ENCODE assay signal across 10 cellular contexts in the genomic region with DNA sequence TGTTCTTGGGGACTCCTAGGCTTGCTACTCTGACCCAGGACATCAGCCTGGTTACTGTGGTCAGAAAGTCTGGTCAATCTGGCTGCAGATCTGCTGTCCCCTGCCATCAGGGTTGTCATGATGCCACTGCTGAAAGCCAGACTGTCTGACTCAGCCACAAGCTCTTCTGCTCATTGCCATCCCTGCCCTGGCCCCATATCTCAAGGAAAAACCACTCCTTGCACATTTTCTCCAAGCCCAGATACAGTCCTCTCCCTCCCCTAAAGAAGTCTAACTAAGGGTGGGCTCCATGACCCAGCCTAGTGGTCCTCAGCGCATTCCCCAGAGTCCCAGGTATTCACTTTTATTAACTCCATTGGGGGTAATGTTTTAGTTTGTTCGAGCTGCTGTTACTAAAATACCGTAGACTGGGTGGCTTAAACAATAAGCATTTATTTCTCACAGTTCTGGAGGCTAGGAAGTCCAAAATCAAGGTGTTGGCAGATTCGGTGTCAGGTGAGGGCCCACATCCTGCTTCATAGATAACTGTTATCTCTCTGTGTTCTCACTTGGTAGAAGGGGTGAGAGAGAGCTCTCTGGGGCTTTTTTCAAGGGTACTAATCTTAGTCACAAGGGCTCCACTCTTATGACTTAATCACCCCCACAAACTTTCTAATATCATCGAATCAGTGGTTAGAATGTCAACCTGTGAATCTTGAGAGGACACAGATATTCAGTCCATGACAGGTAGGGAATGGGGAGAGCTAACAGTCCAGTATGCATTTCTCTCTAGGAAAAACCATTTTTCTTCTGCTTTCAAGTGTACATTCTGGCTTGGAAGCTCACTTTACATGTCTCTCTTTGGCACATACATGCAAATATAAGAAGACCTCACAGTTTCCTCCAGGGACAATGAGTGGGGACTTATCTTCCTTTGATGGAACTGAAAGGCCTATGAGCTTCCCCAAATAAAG.
DNase-seq lines count a peak whose midpoint lies in the region; ATAC-seq, FAIRE-seq and TF ChIP-seq lines count a peak whose summit lies in the region.
"Had no signal": no experiment of that assay in that cellular context is flagged by ENCODE, and none has a peak within 500 bp of the region (broad histone marks: within the 10 kb centered on the region; RNA-seq: fewer than 3 reads in every experiment).

No MANE protein-coding gene starts in this region.

- H3K27me3 Mint-ChIP-seq in activated naive CD8-positive, alpha-beta T cell treated with anti-CD3 and anti-CD28 coated beads for 36 hours = no peaks in the 10 kb centered on the region

- H3K4me1 ChIP-seq in neuronal stem cell (ENCODE audit: control insufficient read depth in 2 of 2, insufficient read depth in 1 of 2, low read depth in 1 of 2, low read length in 2 of 2) = peaks cover 0 to 14% of the 10 kb centered on the region in 2 donors

- H2BK15ac ChIP-seq in neuronal stem cell (ENCODE audit: low read length) = no peak overlapping the region

- no peak overlapping the region for H3K23ac ChIP-seq in neuronal stem cell (ENCODE audit: low read depth, low read length, poor library complexity)

- H3K4me3 ChIP-seq in neuronal stem cell (ENCODE audit: low read length in 2 of 2) = no peak overlapping the region

- peak overlapping the region; percentile 49 for H3K27ac Mint-ChIP-seq in activated naive CD8-positive, alpha-beta T cell treated with anti-CD3 and anti-CD28 coated beads for 36 hours

- no peak overlapping the region for H2AK5ac ChIP-seq in neuronal stem cell (ENCODE audit: low read depth, low read length)

- H2BK12ac ChIP-seq in neuronal stem cell (ENCODE audit: low read length) = no peak overlapping the region

- H3K4me1 Mint-ChIP-seq in activated naive CD8-positive, alpha-beta T cell treated with anti-CD3 and anti-CD28 coated beads for 36 hours = peaks cover 37% of the 10 kb centered on the region

- H4K91ac ChIP-seq in neuronal stem cell (ENCODE audit: low read depth, low read length, poor library complexity) = no peak overlapping the region

- no peak overlapping the region for H2BK120ac ChIP-seq in neuronal stem cell (ENCODE audit: low read depth, low read length)

- H3K27me3 ChIP-seq in neuronal stem cell (ENCODE audit: control insufficient read depth in 3 of 3, insufficient read depth in 3 of 3, low read depth in 1 of 3, low read length in 3 of 3) = no peaks in the 10 kb centered on the region

- no peak overlapping the region for H3K14ac ChIP-seq in neuronal stem cell (ENCODE audit: low read length)

- DNase-seq in GM12892 (ENCODE audit: insufficient read length) = no peak
- peak; percentile 19 for DNase-seq in activated naive CD8-positive, alpha-beta T cell treated with anti-CD3 and anti-CD28 coated beads for 36 hours
- DNase-seq in anterior cingulate cortex (lab: John Stamatoyannopoulos, UW) = no peak
- no peak for DNase-seq in DMS53 (lab: John Stamatoyannopoulos, UW)
- no peak for DNase-seq in neuronal stem cell (ENCODE audit: low spot score)
- DNase-seq: kidney glomerular epithelial cell had no signal

- H3K18ac ChIP-seq in neuronal stem cell (ENCODE audit: low read length) = no peak overlapping the region

- H3K9me3 ChIP-seq in neuronal stem cell (replicated peaks in 1 of 2; ENCODE audit: control insufficient read depth in 2 of 2, insufficient read depth in 1 of 2, low read depth in 1 of 2, low read length in 2 of 2) = no peaks in the 10 kb centered on the region

- H2AFZ ChIP-seq in neuronal stem cell (ENCODE audit: low read length) = no peak overlapping the region

- no peaks in the 10 kb centered on the region for H3K79me1 ChIP-seq in neuronal stem cell (ENCODE audit: low read depth, low read length)

- H3K27ac ChIP-seq in neuronal stem cell (replicated peaks; ENCODE audit: low read length) = no peak overlapping the region

- peak; percentile 88 for FAIRE-seq in GM12892 (lab: Jason Lieb, UNC)
- FAIRE-seq: colon had no signal

- no peak overlapping the region for H3K9ac ChIP-seq in neuronal stem cell (ENCODE audit: low read depth, low read length, poor library complexity)

- peaks cover 12% of the 10 kb centered on the region for H3K36me3 Mint-ChIP-seq in activated naive CD8-positive, alpha-beta T cell treated with anti-CD3 and anti-CD28 coated beads for 36 hours

- TF ChIP-seq POLR2A in GM12892 (IDR thresholded peaks at IDR 0.05; ENCODE audit: low read depth, low read length) = no peak

- no peak overlapping the region for H3K4me3 Mint-ChIP-seq in activated naive CD8-positive, alpha-beta T cell treated with anti-CD3 and anti-CD28 coated beads for 36 hours

- no peak overlapping the region for H3K4ac ChIP-seq in neuronal stem cell (ENCODE audit: low read length)

- no CpG with 5 or more reads among the region's 5 CpGs for WGBS in neuronal stem cell (ENCODE audit: extremely low coverage in 2 of 2, insufficient read length in 2 of 2, insufficient replicate concordance in 1 of 2), 2 donors

- ATAC-seq in GM19455 (IDR thresholded peaks at IDR 0.05; ENCODE audit: unreplicated experiment) (peak; percentile 73), HG03342 (IDR thresholded peaks at IDR 0.05; ENCODE audit: unreplicated experiment) (peak; percentile 46), esophagus mucosa (no peak)

- no peak overlapping the region for H3K4me2 ChIP-seq in neuronal stem cell (ENCODE audit: insufficient read depth, low read length, poor library complexity, severe bottlenecking)

- peaks cover 16% of the 10 kb centered on the region for H3K9me3 Mint-ChIP-seq in activated naive CD8-positive, alpha-beta T cell treated with anti-CD3 and anti-CD28 coated beads for 36 hours

- no peak overlapping the region for H4K8ac ChIP-seq in neuronal stem cell (ENCODE audit: low read depth, low read length)

- H3K36me3 ChIP-seq in neuronal stem cell (replicated peaks in 1 of 2; ENCODE audit: control insufficient read depth in 2 of 2, insufficient read depth in 2 of 2, low read length in 2 of 2) = no peaks in the 10 kb centered on the region

- no peak overlapping the region for H2BK5ac ChIP-seq in neuronal stem cell (ENCODE audit: low read length)
